In genomic region chrX:110008001-110008635, GRCh38 we compare ENCODE assay signal across 24 cellular contexts. TPM values are rescaled to one million over a fixed set of nuclear protein-coding genes. Genes with fewer than 3 reads are reported as not detected.
DNase-seq lines count a peak whose midpoint lies in the region; ATAC-seq, FAIRE-seq and TF ChIP-seq lines count a peak whose summit lies in the region.
"Had no signal": no experiment of that assay in that cellular context is flagged by ENCODE, and none has a peak within 500 bp of the region (broad histone marks: within the 10 kb centered on the region; RNA-seq: fewer than 3 reads in every experiment).

No MANE protein-coding gene starts in this region.

- no TSS peak for BruUV-seq in PC-3 (replicated peaks; lab: Mats Ljungman, UMichigan)

- POLR2A ChIA-PET in PC-3 (lab: Charles Lee; ENCODE audit: unreplicated experiment), result interaction anchor here (0.5 kb wide), 1 partner anchor 19 kb away, joined by 3 read pairs; no protein-coding TSS in a partner anchor

- CTCF ChIA-PET in PC-3 (lab: Charles Lee), result no interaction called here

- no peak overlapping the region for H2AFZ ChIP-seq in PC-3 (ENCODE audit: low read length)

- H3K27me3 ChIP-seq in PC-3 (ENCODE audit: low read length), result no peaks in the 10 kb centered on the region

- FAIRE-seq in GM12891 (lab: Jason Lieb, UNC), result peak; percentile 62
- FAIRE-seq: HTR-8/SVneo, K562 had no signal

- peaks cover 48% of the 10 kb centered on the region for H3K79me2 ChIP-seq in PC-3 (ENCODE audit: low read length)

- no peaks in the 10 kb centered on the region for H3F3A ChIP-seq in PC-3 (ENCODE audit: low read length, unreplicated experiment)

- no peak overlapping the region for H3K4me2 ChIP-seq in PC-3 (ENCODE audit: low read length)

- no peaks in the 10 kb centered on the region for H3K36me3 ChIP-seq in PC-3 (ENCODE audit: low read depth, low read length)

- TF ChIP-seq POLR2A in GM12891 (IDR thresholded peaks at IDR 0.05; ENCODE audit: low read depth, low read length), result no peak

- peaks cover 36% of the 10 kb centered on the region for H3K4me1 ChIP-seq in PC-3 (ENCODE audit: insufficient read depth, low read length)

- no peak for TF ChIP-seq CTCF in PC-3 (conservative IDR thresholded peaks at IDR 0.05; ENCODE audit: low read depth, low read length)

- peak; percentile 76 for ATAC-seq in GM18868 (IDR thresholded peaks at IDR 0.05; ENCODE audit: unreplicated experiment)
- ATAC-seq in HG03025 (IDR thresholded peaks at IDR 0.05; ENCODE audit: low FRiP score, unreplicated experiment), result peak; percentile 38
- no peak for ATAC-seq in SK-N-SH treated with all-trans-retinoic acid at 6 μM for 48 hours
- no peak for ATAC-seq in PC-3
- ATAC-seq in HG03175 (IDR thresholded peaks at IDR 0.05; ENCODE audit: unreplicated experiment), result no peak
- ATAC-seq: effector memory CD8-positive, alpha-beta T cell; K562; stimulated activated effector memory CD8-positive, alpha-beta T cell treated with anti-CD3 and anti-CD28 coated beads, Interleukin-12 subunit alpha, Interleukin-12 subunit beta, amount 100 ng/mL, for 72 hours had no signal

- no peaks in the 10 kb centered on the region for H3K9me2 ChIP-seq in PC-3 (replicated peaks; ENCODE audit: low read length)

- intact Hi-C loops in PC-3 (cut with micrococcal nuclease), result loop anchor here (10.0 kb wide), 1 partner anchor 407 kb away; no protein-coding TSS in a partner anchor

- H4K20me1 ChIP-seq in PC-3 (ENCODE audit: low read length), result no peaks in the 10 kb centered on the region

- DNase-seq in GM12891 (ENCODE audit: insufficient read length, low spot score) (no peak), PC-3 (no peak), CD1c-positive myeloid dendritic cell (ENCODE audit: extremely low spot score) (no peak)
- no peak for DNase-seq in activated CD4-positive, alpha-beta T cell treated with anti-CD3 and anti-CD28 coated beads, Interleukin-2, amount 50 U/mL, for 48 hours
- DNase-seq: ACHN; activated CD4-positive, alpha-beta memory T cell treated with anti-CD3 and anti-CD28 coated beads for 36 hours; activated CD4-positive, CD25-positive, alpha-beta regulatory T cell; activated CD8-positive, alpha-beta memory T cell treated with anti-CD3 and anti-CD28 coated beads, Interleukin-2, amount 50 U/mL, for 4 hours; activated naive CD4-positive, alpha-beta T cell treated with Interleukin-2 at 50 U/mL for 16 hours; caudate nucleus; CD8-positive, alpha-beta memory T cell; effector memory CD8-positive, alpha-beta T cell; erythroblast; NCI-H1092 treated with DMSO at 0.1 percent for 48 hours; NCI-H187 treated with DMSO at 0.1 percent for 48 hours; nephron progenitor cell; RPMI8226 had no signal

- no peak overlapping the region for H3K27ac ChIP-seq in PC-3 (ENCODE audit: low read length)

- no peaks in the 10 kb centered on the region for H3K9me3 ChIP-seq in PC-3 (ENCODE audit: low read length)

- H3K9ac ChIP-seq in PC-3 (ENCODE audit: low read length), result no peak overlapping the region

- no peak overlapping the region for H3K4me3 ChIP-seq in PC-3 (ENCODE audit: low read length)
- H3K4me3 ChIP-seq: K562 had no signal

TF ChIP-seq in GM12891, 5 proteins besides CTCF, POLR2A, EP300 and RAD21:
- TF ChIP-seq TAF1 (IDR thresholded peaks at IDR 0.05; ENCODE audit: low read depth, low read length) (no peak), SPI1 (IDR thresholded peaks at IDR 0.05; ENCODE audit: low read depth, low read length) (peak; percentile 63), POU2F2 (IDR thresholded peaks at IDR 0.05; ENCODE audit: low read depth, low read length) (no peak), PAX5 (IDR thresholded peaks at IDR 0.05; ENCODE audit: insufficient read depth, low read length, severe bottlenecking) (no peak)

TF ChIP-seq in SK-N-SH treated with all-trans-retinoic acid at 6 μM for 48 hours, 23 proteins besides CTCF, POLR2A, EP300 and RAD21:
- no peak for TF ChIP-seq ZFP3 (CRISPR knock-in tag; IDR thresholded peaks at IDR 0.05)
- TF ChIP-seq TCF4 (CRISPR knock-in tag; IDR thresholded peaks at IDR 0.05; ENCODE audit: borderline replicate concordance), result peak; percentile 21; the same call in 1 of the 2 replicates

RNA-seq across cellular contexts. Expression of gene TMEM164, which starts 5.2 kb away (rescaled TPM):
- polyA plus RNA-seq in GM12891 (2012; ENCODE audit: low read depth, missing spikeins), result 9.9 TPM
- total RNA-seq in PC-3 (2014; rRNA removed), result 23.7 and 26.6 TPM in 2 replicates

Comparison
In these comparisons a context has a peak if more than half of its experiments do, and no peak if none do; other contexts are left out.
1. ATAC-seq: peak in GM18868 (single experiment) and HG03025 (single experiment); none in SK-N-SH treated with all-trans-retinoic acid at 6 μM for 48 hours (single experiment), PC-3 (single experiment) and HG03175 (single experiment).